ENCODE assay signal across 16 cellular contexts in genomic region chr6:3386374-3386857, GRCh38.
DNase-seq lines count a peak whose midpoint lies in the region; ATAC-seq and TF ChIP-seq lines count a peak whose summit lies in the region.
"Had no signal": no experiment of that assay in that cellular context is flagged by ENCODE, and none has a peak within 500 bp of the region (broad histone marks: within the 10 kb centered on the region; RNA-seq: fewer than 3 reads in every experiment).

No MANE protein-coding gene starts in this region.

- peaks cover 32 to 95% (median 37%) of the 10 kb centered on the region in 3 donors for H3K4me1 ChIP-seq in esophagus squamous epithelium
- peaks cover 5 to 12% of the 10 kb centered on the region in 2 donors for H3K4me1 ChIP-seq in muscle layer of duodenum (ENCODE audit: control insufficient read depth in 1 of 2, insufficient read depth in 2 of 2, low read length in 2 of 2)
- peaks cover 78% of the 10 kb centered on the region for H3K4me1 ChIP-seq in suprapubic skin
- H3K4me1 ChIP-seq: BE2C had no signal

- TF ChIP-seq CTCF in esophagus squamous epithelium (IDR thresholded peaks at IDR 0.05) (no peak), suprapubic skin (IDR thresholded peaks at IDR 0.05) (no peak)

- intact Hi-C loops in esophagus squamous epithelium (cut with DNase I) = no loop called here

- TF ChIP-seq POLR2A in esophagus squamous epithelium (IDR thresholded peaks at IDR 0.05) (no peak), suprapubic skin (IDR thresholded peaks at IDR 0.05) (no peak)

- H3K27me3 ChIP-seq in esophagus squamous epithelium = no peaks in the 10 kb centered on the region
- no peaks in the 10 kb centered on the region for H3K27me3 ChIP-seq in muscle layer of duodenum (ENCODE audit: low read depth, low read length)
- no peaks in the 10 kb centered on the region for H3K27me3 ChIP-seq in suprapubic skin

- 52 to 65% methylated on average over 5 to 6 of the region's 11 CpGs for WGBS in esophagus squamous epithelium, 2 donors
- 61% methylated on average over 10 of the region's 11 CpGs for WGBS in suprapubic skin

- peak; percentile 33 to 97 (median 88) for DNase-seq in amygdala (lab: John Stamatoyannopoulos, UW)
- DNase-seq in esophagus squamous epithelium (lab: John Stamatoyannopoulos, UW) = no peak
- DNase-seq in suprapubic skin (ENCODE audit: low spot score in 2 of 2) = peak in 1 of 2 donors; percentile 74
- DNase-seq in OCI-M2 (lab: John Stamatoyannopoulos, UW; ENCODE audit: unreplicated experiment) = no peak
- DNase-seq: activated gamma-delta T cell treated with Interleukin-2 at 50 U/mL for 16 hours; BE2C; NCI-H345; nephron progenitor cell; SHP77 treated with DMSO at 0.1 percent for 48 hours; stimulated activated naive CD4-positive, alpha-beta T cell had no signal

- H3K9me3 ChIP-seq in esophagus squamous epithelium (no peaks in the 10 kb centered on the region), muscle layer of duodenum (ENCODE audit: control insufficient read depth in 1 of 2, low read length in 2 of 2) (no peaks in the 10 kb centered on the region), suprapubic skin (no peaks in the 10 kb centered on the region)
- H3K9me3 ChIP-seq: BE2C had no signal

- peak overlapping the region; percentile 65 to 87 (median 77) for H3K27ac ChIP-seq in esophagus squamous epithelium
- H3K27ac ChIP-seq in muscle layer of duodenum (ENCODE audit: low read length) = peak overlapping the region; percentile 35
- peak overlapping the region; percentile 81 for H3K27ac ChIP-seq in suprapubic skin

- H3K36me3 ChIP-seq in esophagus squamous epithelium = no peaks in the 10 kb centered on the region
- H3K36me3 ChIP-seq in muscle layer of duodenum (ENCODE audit: control insufficient read depth in 1 of 2, insufficient read depth in 2 of 2, low read length in 2 of 2) = no peaks in the 10 kb centered on the region
- no peaks in the 10 kb centered on the region for H3K36me3 ChIP-seq in suprapubic skin
- H3K36me3 ChIP-seq: BE2C had no signal

- ATAC-seq in HG02759 (IDR thresholded peaks at IDR 0.05; ENCODE audit: unreplicated experiment) (no peak), HG02852 (IDR thresholded peaks at IDR 0.05; ENCODE audit: unreplicated experiment) (no peak), GM21423 (IDR thresholded peaks at IDR 0.05; ENCODE audit: unreplicated experiment) (no peak)
- ATAC-seq: activated CD4-positive, CD25-positive, alpha-beta regulatory T cell treated with anti-CD3 and anti-CD28 coated beads, Interleukin-2, amount 50 U/mL, for 24 hours had no signal

- no peak overlapping the region for H3K4me3 ChIP-seq in esophagus squamous epithelium
- H3K4me3 ChIP-seq in muscle layer of duodenum (ENCODE audit: low read depth in 1 of 2, low read length in 2 of 2) = no peak overlapping the region
- no peak overlapping the region for H3K4me3 ChIP-seq in suprapubic skin
- H3K4me3 ChIP-seq: smooth muscle cell had no signal

- TF ChIP-seq EP300 in suprapubic skin (IDR thresholded peaks at IDR 0.05) = no peak

Comparison
In these comparisons a context has a peak if more than half of its experiments do, and no peak if none do; other contexts are left out.
1. DNase-seq: peak in amygdala (56 of 56); none in esophagus squamous epithelium (single experiment) and OCI-M2 (single experiment).
2. Peak in every context shown above with its lines, with median percentiles within 50 percentile points of each other: H3K27ac ChIP-seq.